6 cellular contexts compared by ENCODE assay signal in genomic region chrX:136934652-136935051, GRCh38. TPM values are rescaled to one million over a fixed set of nuclear protein-coding genes. Genes with fewer than 3 reads are reported as not detected.
A peak's percentile ranks its signal among the peaks of the same experiment; 100 is the strongest.
DNase-seq lines count a peak whose midpoint lies in the region; ATAC-seq and FAIRE-seq lines count a peak whose summit lies in the region.
"Not testable (repeated sequence)": the region's sequence is repeated elsewhere in the genome, so short reads cannot be mapped to it uniquely, and the experiment has no call there.

No MANE protein-coding gene starts in this region.

- H3K27me3 Mint-ChIP-seq in activated CD4-positive, alpha-beta T cell treated with anti-CD3 and anti-CD28 coated beads for 36 hours; activated CD8-positive, alpha-beta memory T cell treated with anti-CD3 and anti-CD28 coated beads, Interleukin-2, amount 10 ng/mL, durations not matched to agents 7 days and 5 days; activated T-helper 2 cell treated with anti-CD3 and anti-CD28 coated beads, Interferon-gamma antibody, Interleukin-2, Interleukin-4, amounts not matched to agents 10 μg/mL and 5 μg/mL and 100 μg/mL, durations not matched to agents 14 hours and 24 hours and 36 hours (ENCODE audit: low read depth); natural killer cell treated with Interleukin-12 subunit alpha and Interleukin-12 subunit beta and Interleukin-15 and Interleukin-18, amount 100 ng/mL, for 72 hours: not testable (repeated sequence)

- DNase-seq in GM18507 (ENCODE audit: extremely low spot score, insufficient read length, low read depth); activated CD4-positive, alpha-beta T cell treated with anti-CD3 and anti-CD28 coated beads for 36 hours; activated CD8-positive, alpha-beta memory T cell treated with anti-CD3 and anti-CD28 coated beads, Interleukin-2, amount 10 ng/mL, durations not matched to agents 7 days and 5 days; activated T-helper 2 cell treated with anti-CD3 and anti-CD28 coated beads, Interferon-gamma antibody, Interleukin-2, Interleukin-4, amounts not matched to agents 10 μg/mL and 5 μg/mL and 100 μg/mL, durations not matched to agents 14 hours and 24 hours and 36 hours (ENCODE audit: low spot score); natural killer cell treated with Interleukin-12 subunit alpha and Interleukin-12 subunit beta and Interleukin-15 and Interleukin-18, amount 100 ng/mL, for 72 hours (ENCODE audit: low spot score): not testable (repeated sequence)

- CTCF ChIA-PET in activated CD4-positive, alpha-beta T cell treated with anti-CD3 and anti-CD28 coated beads for 36 hours (lab: Charles Lee): not testable (repeated sequence)
- CTCF ChIA-PET in activated CD8-positive, alpha-beta memory T cell treated with anti-CD3 and anti-CD28 coated beads, Interleukin-2, amount 10 ng/mL, durations not matched to agents 7 days and 5 days (lab: Charles Lee): interaction anchor here (1.0 kb wide), 1 partner anchor 10 kb away, joined by 3 read pairs; no protein-coding TSS in a partner anchor

- H3K4me3 Mint-ChIP-seq in activated CD4-positive, alpha-beta T cell treated with anti-CD3 and anti-CD28 coated beads for 36 hours; activated CD8-positive, alpha-beta memory T cell treated with anti-CD3 and anti-CD28 coated beads, Interleukin-2, amount 10 ng/mL, durations not matched to agents 7 days and 5 days; activated T-helper 2 cell treated with anti-CD3 and anti-CD28 coated beads, Interferon-gamma antibody, Interleukin-2, Interleukin-4, amounts not matched to agents 10 μg/mL and 5 μg/mL and 100 μg/mL, durations not matched to agents 14 hours and 24 hours and 36 hours (ENCODE audit: low read depth); natural killer cell treated with Interleukin-12 subunit alpha and Interleukin-12 subunit beta and Interleukin-15 and Interleukin-18, amount 100 ng/mL, for 72 hours: not testable (repeated sequence)

- ATAC-seq in HG02885 (IDR thresholded peaks at IDR 0.05; ENCODE audit: poor library complexity, unreplicated experiment): peak; percentile 66
- not testable (repeated sequence) for ATAC-seq in activated CD4-positive, alpha-beta T cell treated with anti-CD3 and anti-CD28 coated beads for 36 hours; activated CD8-positive, alpha-beta memory T cell treated with anti-CD3 and anti-CD28 coated beads, Interleukin-2, amount 10 ng/mL, durations not matched to agents 7 days and 5 days; natural killer cell treated with Interleukin-12 subunit alpha and Interleukin-12 subunit beta and Interleukin-15 and Interleukin-18, amount 100 ng/mL, for 72 hours

- intact Hi-C loops in activated CD4-positive, alpha-beta T cell treated with anti-CD3 and anti-CD28 coated beads for 36 hours (cut with DNase I, micrococcal nuclease): not testable (repeated sequence)
- intact Hi-C loops in activated T-helper 2 cell treated with anti-CD3 and anti-CD28 coated beads, Interferon-gamma antibody, Interleukin-2, Interleukin-4, amounts not matched to agents 10 μg/mL and 5 μg/mL and 100 μg/mL, durations not matched to agents 14 hours and 24 hours and 36 hours (cut with micrococcal nuclease): loop anchor here (5.0 kb wide), 1 partner anchor 157 kb away; no protein-coding TSS in a partner anchor

- H3K4me1 Mint-ChIP-seq in activated CD4-positive, alpha-beta T cell treated with anti-CD3 and anti-CD28 coated beads for 36 hours: peaks cover 20% of the 10 kb centered on the region
- peaks cover 22% of the 10 kb centered on the region for H3K4me1 Mint-ChIP-seq in activated CD8-positive, alpha-beta memory T cell treated with anti-CD3 and anti-CD28 coated beads, Interleukin-2, amount 10 ng/mL, durations not matched to agents 7 days and 5 days
- peaks cover 17% of the 10 kb centered on the region for H3K4me1 Mint-ChIP-seq in activated T-helper 2 cell treated with anti-CD3 and anti-CD28 coated beads, Interferon-gamma antibody, Interleukin-2, Interleukin-4, amounts not matched to agents 10 μg/mL and 5 μg/mL and 100 μg/mL, durations not matched to agents 14 hours and 24 hours and 36 hours (ENCODE audit: low read depth)
- peaks cover 15 to 18% of the 10 kb centered on the region in 2 donors for H3K4me1 Mint-ChIP-seq in natural killer cell treated with Interleukin-12 subunit alpha and Interleukin-12 subunit beta and Interleukin-15 and Interleukin-18, amount 100 ng/mL, for 72 hours (ENCODE audit: low read depth in 2 of 2)

- H3K36me3 Mint-ChIP-seq in activated CD4-positive, alpha-beta T cell treated with anti-CD3 and anti-CD28 coated beads for 36 hours (ENCODE audit: low read depth); activated CD8-positive, alpha-beta memory T cell treated with anti-CD3 and anti-CD28 coated beads, Interleukin-2, amount 10 ng/mL, durations not matched to agents 7 days and 5 days; natural killer cell treated with Interleukin-12 subunit alpha and Interleukin-12 subunit beta and Interleukin-15 and Interleukin-18, amount 100 ng/mL, for 72 hours: not testable (repeated sequence)
- peaks cover 10% of the 10 kb centered on the region for H3K36me3 Mint-ChIP-seq in activated T-helper 2 cell treated with anti-CD3 and anti-CD28 coated beads, Interferon-gamma antibody, Interleukin-2, Interleukin-4, amounts not matched to agents 10 μg/mL and 5 μg/mL and 100 μg/mL, durations not matched to agents 14 hours and 24 hours and 36 hours (ENCODE audit: low read depth)

- peak overlapping the region; percentile 79 for H3K27ac Mint-ChIP-seq in activated CD4-positive, alpha-beta T cell treated with anti-CD3 and anti-CD28 coated beads for 36 hours
- peak overlapping the region; percentile 95 for H3K27ac Mint-ChIP-seq in activated CD8-positive, alpha-beta memory T cell treated with anti-CD3 and anti-CD28 coated beads, Interleukin-2, amount 10 ng/mL, durations not matched to agents 7 days and 5 days
- peak overlapping the region; percentile 81 for H3K27ac Mint-ChIP-seq in activated T-helper 2 cell treated with anti-CD3 and anti-CD28 coated beads, Interferon-gamma antibody, Interleukin-2, Interleukin-4, amounts not matched to agents 10 μg/mL and 5 μg/mL and 100 μg/mL, durations not matched to agents 14 hours and 24 hours and 36 hours
- H3K27ac Mint-ChIP-seq in natural killer cell treated with Interleukin-12 subunit alpha and Interleukin-12 subunit beta and Interleukin-15 and Interleukin-18, amount 100 ng/mL, for 72 hours: peak overlapping the region; percentile 72 to 78

- H3K9me3 Mint-ChIP-seq in activated CD4-positive, alpha-beta T cell treated with anti-CD3 and anti-CD28 coated beads for 36 hours (ENCODE audit: low read depth); activated CD8-positive, alpha-beta memory T cell treated with anti-CD3 and anti-CD28 coated beads, Interleukin-2, amount 10 ng/mL, durations not matched to agents 7 days and 5 days (ENCODE audit: low read depth); activated T-helper 2 cell treated with anti-CD3 and anti-CD28 coated beads, Interferon-gamma antibody, Interleukin-2, Interleukin-4, amounts not matched to agents 10 μg/mL and 5 μg/mL and 100 μg/mL, durations not matched to agents 14 hours and 24 hours and 36 hours; natural killer cell treated with Interleukin-12 subunit alpha and Interleukin-12 subunit beta and Interleukin-15 and Interleukin-18, amount 100 ng/mL, for 72 hours: not testable (repeated sequence)

- POLR2A ChIA-PET in activated CD4-positive, alpha-beta T cell treated with anti-CD3 and anti-CD28 coated beads for 36 hours (lab: Charles Lee): not testable (repeated sequence)

- FAIRE-seq in GM18507 (lab: Jason Lieb, UNC): peak; percentile 78

RNA-seq across cellular contexts. Expression of gene RBMX, which starts 54.1 kb away (rescaled TPM):
- 100 to 1,000 TPM; 320 to 414 TPM for total RNA-seq in activated CD4-positive, alpha-beta T cell treated with anti-CD3 and anti-CD28 coated beads for 36 hours
- total RNA-seq in activated CD8-positive, alpha-beta memory T cell treated with anti-CD3 and anti-CD28 coated beads, Interleukin-2, amount 10 ng/mL, durations not matched to agents 7 days and 5 days: 100 to 1,000 TPM; 247 to 301 TPM
- 287 and 311 TPM in 2 replicates for total RNA-seq in activated T-helper 2 cell treated with anti-CD3 and anti-CD28 coated beads, Interferon-gamma antibody, Interleukin-2, Interleukin-4, amounts not matched to agents 10 μg/mL and 5 μg/mL and 100 μg/mL, durations not matched to agents 14 hours and 24 hours and 36 hours
- 100 to 1,000 TPM; 170 to 211 TPM for total RNA-seq in natural killer cell treated with Interleukin-12 subunit alpha and Interleukin-12 subunit beta and Interleukin-15 and Interleukin-18, amount 100 ng/mL, for 72 hours
